In the genomic region with DNA sequence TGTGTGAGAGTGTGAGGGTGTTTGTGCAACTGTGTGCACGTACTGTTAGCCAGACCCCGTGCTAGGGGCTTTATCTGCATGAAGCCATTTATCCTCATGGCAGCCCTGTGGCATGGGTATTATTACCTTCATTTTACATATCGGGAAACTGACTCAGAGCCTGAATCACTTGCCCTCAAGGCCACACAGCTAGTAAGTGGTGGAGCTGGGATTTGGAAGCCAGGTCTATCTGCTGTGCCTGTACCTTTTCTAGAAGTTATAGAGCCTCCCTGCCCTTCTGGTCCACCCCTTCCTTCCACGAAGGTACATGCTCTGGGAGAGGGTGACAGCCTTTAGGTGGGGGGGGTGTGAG, we compare ENCODE assay signal across 30 cellular contexts. TPM values are rescaled to one million over a fixed set of nuclear protein-coding genes. Genes with fewer than 3 reads are reported as not detected.
DNase-seq lines count a peak whose midpoint lies in the region; ATAC-seq and TF ChIP-seq lines count a peak whose summit lies in the region.
"Had no signal": no experiment of that assay in that cellular context is flagged by ENCODE, and none has a peak within 500 bp of the region (broad histone marks: within the 10 kb centered on the region; RNA-seq: fewer than 3 reads in every experiment).

No MANE protein-coding gene starts in this region.

- no peaks in the 10 kb centered on the region for H4K20me1 ChIP-seq in osteoblast (ENCODE audit: insufficient read depth, low read length)

- TF ChIP-seq CTCF in fibroblast of pulmonary artery (IDR thresholded peaks at IDR 0.05; ENCODE audit: low read length, missing control alignments) (no peak), osteoblast (IDR thresholded peaks at IDR 0.05; ENCODE audit: extremely low read depth, low read depth, low read length) (no peak)

- H3K4me3 Mint-ChIP-seq in stimulated activated memory B cell treated with anti-CD40 and anti-IgM and Interleukin-4, amounts not matched to agents 10 μg/mL and 1 μg/mL and 100 μg/mL, for 72 hours: no peak overlapping the region
- H3K4me3 Mint-ChIP-seq: activated naive CD8-positive, alpha-beta T cell treated with anti-CD3 and anti-CD28 coated beads, Interleukin-2, amount 50 U/mL, for 24 hours; CD8-positive, alpha-beta T cell; central memory CD8-positive, alpha-beta T cell; IgD-negative memory B cell; memory B cell; naive thymus-derived CD4-positive, alpha-beta T cell had no signal

- H3K27ac Mint-ChIP-seq in stimulated activated memory B cell treated with anti-CD40 and anti-IgM and Interleukin-4, amounts not matched to agents 10 μg/mL and 1 μg/mL and 100 μg/mL, for 72 hours: no peak overlapping the region
- H3K27ac Mint-ChIP-seq: activated naive CD8-positive, alpha-beta T cell treated with anti-CD3 and anti-CD28 coated beads, Interleukin-2, amount 50 U/mL, for 24 hours; activated T-helper 2 cell treated with anti-CD3 and anti-CD28 coated beads, Interferon-gamma antibody, Interleukin-2, Interleukin-4, amounts not matched to agents 10 μg/mL and 5 μg/mL and 100 μg/mL, durations not matched to agents 14 hours and 24 hours and 36 hours; CD8-positive, alpha-beta T cell; IgD-negative memory B cell; memory B cell; naive thymus-derived CD4-positive, alpha-beta T cell had no signal

- H3K27me3 Mint-ChIP-seq in stimulated activated memory B cell treated with anti-CD40 and anti-IgM and Interleukin-4, amounts not matched to agents 10 μg/mL and 1 μg/mL and 100 μg/mL, for 72 hours: peaks cover 33% of the 10 kb centered on the region

- peaks cover 12% of the 10 kb centered on the region for H3K4me1 ChIP-seq in osteoblast (ENCODE audit: insufficient read depth, low read length)
- H3K4me1 ChIP-seq: parathyroid adenoma, suprapubic skin, uterus had no signal

- H3K79me2 ChIP-seq in osteoblast (ENCODE audit: insufficient read depth, low read length): no peaks in the 10 kb centered on the region
- H3K79me2 ChIP-seq: parathyroid adenoma had no signal

- H3K4me1 Mint-ChIP-seq in stimulated activated memory B cell treated with anti-CD40 and anti-IgM and Interleukin-4, amounts not matched to agents 10 μg/mL and 1 μg/mL and 100 μg/mL, for 72 hours: peaks cover 8% of the 10 kb centered on the region

- H2AFZ ChIP-seq in osteoblast (ENCODE audit: low read length): no peak overlapping the region
- H2AFZ ChIP-seq: parathyroid adenoma had no signal

- no peaks in the 10 kb centered on the region for H3K36me3 Mint-ChIP-seq in stimulated activated memory B cell treated with anti-CD40 and anti-IgM and Interleukin-4, amounts not matched to agents 10 μg/mL and 1 μg/mL and 100 μg/mL, for 72 hours
- H3K36me3 Mint-ChIP-seq: CD8-positive, alpha-beta T cell; naive thymus-derived CD4-positive, alpha-beta T cell had no signal

- no peaks in the 10 kb centered on the region for H3K27me3 ChIP-seq in osteoblast (ENCODE audit: insufficient read depth, low read length)
- H3K27me3 ChIP-seq: MG63, suprapubic skin, uterus had no signal

- H3K4me2 ChIP-seq in osteoblast (ENCODE audit: insufficient read depth, low read length): peak overlapping the region; percentile 55

- peaks cover 4% of the 10 kb centered on the region for H3K9me3 Mint-ChIP-seq in stimulated activated memory B cell treated with anti-CD40 and anti-IgM and Interleukin-4, amounts not matched to agents 10 μg/mL and 1 μg/mL and 100 μg/mL, for 72 hours
- H3K9me3 Mint-ChIP-seq: activated naive CD8-positive, alpha-beta T cell treated with anti-CD3 and anti-CD28 coated beads, Interleukin-2, amount 50 U/mL, for 24 hours; activated T-helper 2 cell treated with anti-CD3 and anti-CD28 coated beads, Interferon-gamma antibody, Interleukin-2, Interleukin-4, amounts not matched to agents 10 μg/mL and 5 μg/mL and 100 μg/mL, durations not matched to agents 14 hours and 24 hours and 36 hours; central memory CD8-positive, alpha-beta T cell; naive thymus-derived CD4-positive, alpha-beta T cell had no signal

- no peaks in the 10 kb centered on the region for H3K36me3 ChIP-seq in osteoblast (ENCODE audit: insufficient read depth, low read length)
- H3K36me3 ChIP-seq: MG63, uterus had no signal

- H3K27ac ChIP-seq in osteoblast (ENCODE audit: low read depth, low read length): no peak overlapping the region
- H3K27ac ChIP-seq: 22Rv1, HL-60, parathyroid adenoma, suprapubic skin, uterus had no signal

- H3K9me3 ChIP-seq in osteoblast (ENCODE audit: low read depth, low read length): no peaks in the 10 kb centered on the region
- H3K9me3 ChIP-seq: MG63, suprapubic skin, uterus had no signal

- no peak for ATAC-seq in GM19467 (IDR thresholded peaks at IDR 0.05; ENCODE audit: unreplicated experiment)
- ATAC-seq in GM21390 (IDR thresholded peaks at IDR 0.05; ENCODE audit: unreplicated experiment): no peak
- no peak for ATAC-seq in stimulated activated memory B cell treated with anti-CD40 and anti-IgM and Interleukin-4, amounts not matched to agents 10 μg/mL and 1 μg/mL and 100 μg/mL, for 72 hours
- ATAC-seq: activated naive CD8-positive, alpha-beta T cell treated with anti-CD3 and anti-CD28 coated beads, Interleukin-2, amount 50 U/mL, for 24 hours; CD8-positive, alpha-beta T cell; HCT116; naive thymus-derived CD4-positive, alpha-beta T cell; sciatic nerve had no signal

- H3K4me3 ChIP-seq in fibroblast of pulmonary artery (replicated peaks; ENCODE audit: low read depth, low read length) (no peak overlapping the region), osteoblast (ENCODE audit: insufficient read depth, low read length) (no peak overlapping the region)
- H3K4me3 ChIP-seq: MG63, suprapubic skin, uterus had no signal

- DNase-seq in activated effector memory CD4-positive, alpha-beta T cell treated with anti-CD3 and anti-CD28 coated beads, Interleukin-2, amount 50 U/mL, for 16 hours: peak; percentile 44
- DNase-seq in activated effector memory CD4-positive, alpha-beta T cell treated with Interleukin-2 at 50 U/mL for 16 hours: no peak
- peak; percentile 6 for DNase-seq in astrocyte of the hippocampus (ENCODE audit: low read depth, low spot score)
- peak; percentile 20 for DNase-seq in fibroblast of pulmonary artery (ENCODE audit: low read depth)
- peak; percentile 69 for DNase-seq in osteoblast (ENCODE audit: insufficient read length, low spot score, missing footprints)
- DNase-seq: activated CD4-positive, alpha-beta T cell treated with anti-CD3 and anti-CD28 coated beads, Interleukin-2, amount 50 U/mL, for 1 hour; activated CD8-positive, alpha-beta memory T cell treated with anti-CD3 and anti-CD28 coated beads, Interleukin-2, amount 50 U/mL, for 4 hours; activated naive CD8-positive, alpha-beta T cell treated with anti-CD3 and anti-CD28 coated beads, Interleukin-2, amount 50 U/mL, for 24 hours; CD8-positive, alpha-beta T cell; effector CD8-positive, alpha-beta T cell; hippocampal formation; MG63; naive thymus-derived CD4-positive, alpha-beta T cell; NCI-H1436; NCI-H526 treated with DMSO at 0.1 percent for 48 hours; SIG-M5; uterus had no signal

RNA-seq across cellular contexts. Expression of a gene that starts 44.4 kb away (rescaled TPM):
- total RNA-seq in osteoblast: 9.4 and 16.2 TPM in 2 replicates

RNA-seq across cellular contexts. Expression of a gene that starts 50.0 kb away (rescaled TPM):
- 23.5 and 25.6 TPM in 2 replicates for total RNA-seq in osteoblast
